23 cellular contexts compared by ENCODE assay signal in the genomic region with DNA sequence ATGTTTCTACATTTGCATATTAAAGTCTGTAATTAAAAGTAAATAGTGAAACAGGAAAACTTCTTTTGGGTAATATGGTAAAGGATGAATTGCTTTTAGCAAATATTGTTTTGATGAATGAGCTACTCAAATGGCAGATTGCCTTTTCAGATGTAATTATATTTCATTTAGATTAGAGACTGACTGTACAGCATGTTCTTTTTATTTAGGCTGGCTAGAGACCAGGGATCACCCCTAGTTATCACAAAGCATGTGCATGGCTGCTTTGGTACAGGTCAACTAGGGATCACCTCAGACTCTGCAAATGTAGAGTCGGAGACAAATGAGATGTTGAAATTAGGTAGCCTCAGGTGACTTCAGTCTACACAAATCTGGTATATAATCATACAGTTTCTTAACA.
"Had no signal": no experiment of that assay in that cellular context is flagged by ENCODE, and none has a peak within 500 bp of the region (broad histone marks: within the 10 kb centered on the region; RNA-seq: fewer than 3 reads in every experiment).

No MANE protein-coding gene starts in this region.

- H3K4me3 ChIP-seq: dorsolateral prefrontal cortex, gastrocnemius medialis, lung, ovary, right lobe of liver, smooth muscle cell, testis, tibial artery had no signal

- H3K27me3 Mint-ChIP-seq: memory B cell, type B pancreatic cell had no signal

- H3K27ac ChIP-seq: dorsolateral prefrontal cortex, epithelial cell of prostate, ovary, right lobe of liver, testis, tibial artery had no signal

- H3K4me1 ChIP-seq: gastrocnemius medialis, right lobe of liver, testis, tibial artery had no signal

- H3K4me1 Mint-ChIP-seq: memory B cell; natural killer cell; stimulated activated effector memory CD8-positive, alpha-beta T cell treated with anti-CD3 and anti-CD28 coated beads, Interleukin-12 subunit alpha, Interleukin-12 subunit beta, amount 100 ng/mL, for 72 hours had no signal

- H3K36me3 Mint-ChIP-seq: memory B cell; natural killer cell; stimulated activated effector memory CD8-positive, alpha-beta T cell treated with anti-CD3 and anti-CD28 coated beads, Interleukin-12 subunit alpha, Interleukin-12 subunit beta, amount 100 ng/mL, for 72 hours; type B pancreatic cell had no signal

- H3K4me3 Mint-ChIP-seq: memory B cell; natural killer cell; stimulated activated effector memory CD8-positive, alpha-beta T cell treated with anti-CD3 and anti-CD28 coated beads, Interleukin-12 subunit alpha, Interleukin-12 subunit beta, amount 100 ng/mL, for 72 hours; type B pancreatic cell had no signal

- ATAC-seq: left colon; stimulated activated effector memory CD8-positive, alpha-beta T cell treated with anti-CD3 and anti-CD28 coated beads, Interleukin-12 subunit alpha, Interleukin-12 subunit beta, amount 100 ng/mL, for 72 hours; stimulated activated naive CD8-positive, alpha-beta T cell treated with anti-CD3 and anti-CD28 coated beads, Interleukin-15, Interleukin-2, amounts not matched to agents 100 U/mL and 50 U/mL, for 24 hours had no signal

- H3K27ac Mint-ChIP-seq: memory B cell; natural killer cell; stimulated activated effector memory CD8-positive, alpha-beta T cell treated with anti-CD3 and anti-CD28 coated beads, Interleukin-12 subunit alpha, Interleukin-12 subunit beta, amount 100 ng/mL, for 72 hours; type B pancreatic cell had no signal

- H3K27me3 ChIP-seq: dorsolateral prefrontal cortex, gastrocnemius medialis, ovary, right lobe of liver, testis, tibial artery had no signal

- H3K36me3 ChIP-seq: gastrocnemius medialis, ovary, right lobe of liver, tibial artery had no signal

- H3K4me2 ChIP-seq: smooth muscle cell had no signal

- H3K9me3 Mint-ChIP-seq: stimulated activated effector memory CD8-positive, alpha-beta T cell treated with anti-CD3 and anti-CD28 coated beads, Interleukin-12 subunit alpha, Interleukin-12 subunit beta, amount 100 ng/mL, for 72 hours had no signal

- DNase-seq: effector CD4-positive, alpha-beta T cell; foreskin fibroblast; gastrocnemius medialis; head of caudate nucleus; hippocampal formation; left colon; natural killer cell; occipital lobe; ovary; retina; right lobe of liver; stimulated activated CD4-positive, alpha-beta T cell treated with anti-CD3 and anti-CD28 coated beads, Interleukin-2, amount 100 ng/mL, for 24 hours; stimulated activated CD4-positive, alpha-beta T cell treated with anti-CD3 and anti-CD28 coated beads, Interleukin-4, amount 100 ng/mL, for 24 hours; stimulated activated naive CD8-positive, alpha-beta T cell treated with anti-CD3 and anti-CD28 coated beads, Interleukin-15, Interleukin-2, amounts not matched to agents 100 U/mL and 50 U/mL, for 24 hours; testis; tibial artery had no signal

- H3K9me3 ChIP-seq: gastrocnemius medialis, ovary, testis, tibial artery had no signal
